In the genomic region with DNA sequence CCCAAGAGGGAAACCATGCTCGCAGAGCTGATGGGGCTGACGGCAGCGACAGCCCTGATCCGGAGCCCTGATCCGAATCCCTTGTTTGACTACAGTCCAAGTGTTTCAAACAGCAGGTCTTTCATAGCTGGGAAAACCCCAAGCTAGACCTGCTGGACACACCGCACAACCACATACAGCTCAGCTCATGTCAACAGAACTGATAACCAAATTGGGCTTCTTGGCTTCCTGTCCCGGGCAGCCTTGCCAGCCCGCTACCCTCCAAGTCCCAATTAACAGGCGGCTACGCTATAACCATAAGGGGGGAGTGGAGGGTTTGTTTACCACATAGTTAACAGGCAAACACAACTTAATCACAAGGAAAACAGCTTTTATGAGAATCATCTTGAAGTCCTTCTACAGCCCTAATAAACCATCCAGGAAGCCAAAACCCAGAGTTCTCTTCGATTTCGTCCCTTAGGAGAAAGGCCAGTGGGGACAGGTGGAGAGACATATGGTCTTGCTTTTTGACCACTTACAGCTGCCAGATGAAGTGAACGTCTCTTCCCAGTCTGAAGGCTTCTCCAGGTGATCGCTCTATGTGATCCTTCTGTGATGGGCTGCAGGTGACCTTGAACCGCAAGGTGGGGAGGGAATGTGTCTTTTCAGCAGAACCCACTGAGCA, we compare ENCODE assay signal across 17 cellular contexts.
DNase-seq lines count a peak whose midpoint lies in the region; ATAC-seq and TF ChIP-seq lines count a peak whose summit lies in the region.
"Had no signal": no experiment of that assay in that cellular context is flagged by ENCODE, and none has a peak within 500 bp of the region (broad histone marks: within the 10 kb centered on the region; RNA-seq: fewer than 3 reads in every experiment).

No MANE protein-coding gene starts in this region.

- H2BK5ac ChIP-seq in IMR-90 (ENCODE audit: low read depth, low read length, poor library complexity, severe bottlenecking): no peak overlapping the region

- H3K9me1 ChIP-seq in IMR-90 (ENCODE audit: insufficient read depth, low read length): peaks cover 3% of the 10 kb centered on the region; the same call in 1 of the 2 replicates

- no TSS peak for BruUV-seq in IMR-90 (replicated peaks; lab: Mats Ljungman, UMichigan)

- no peak overlapping the region for H3K18ac ChIP-seq in IMR-90 (ENCODE audit: low read depth, low read length)

- H3K27me3 Mint-ChIP-seq in mesothelial cell of epicardium (ENCODE audit: low read depth): no peaks in the 10 kb centered on the region

- H4K20me1 ChIP-seq in IMR-90 (ENCODE audit: insufficient read depth, low read length) (no peaks in the 10 kb centered on the region), fibroblast of lung (ENCODE audit: control insufficient read depth, extremely low read depth, insufficient read depth, low read length) (no peaks in the 10 kb centered on the region)

- H3K9me3 ChIP-seq in IMR-90 (ENCODE audit: control insufficient read depth, insufficient read depth, low read length): no peaks in the 10 kb centered on the region
- H3K9me3 ChIP-seq in fibroblast of lung (ENCODE audit: control insufficient read depth, insufficient read depth, low read depth, low read length): no peaks in the 10 kb centered on the region
- H3K9me3 ChIP-seq: BE2C had no signal

- WGBS in IMR-90 (ENCODE audit: extremely low coverage in 2 of 2, insufficient read length in 1 of 2), 2 experiments: 80% methylated on average over 2 of the region's 15 CpGs; no CpG with 5 or more reads in 1 of the 2 experiments

- 0 out of 2 replicates have a peak overlapping the region, but pooled peaks have one; percentile 30 for H2BK120ac ChIP-seq in IMR-90 (ENCODE audit: low read depth, low read length)

- POLR2A ChIA-PET in IMR-90 (lab: Charles Lee; ENCODE audit: unreplicated experiment): no interaction called here
- POLR2A ChIA-PET in RWPE1 (lab: Yijun Ruan, JAX; ENCODE audit: low non-redundant PET): no interaction called here

- in situ Hi-C loops in IMR-90 (cut with MboI; ENCODE audit: low sequenced_read_pairs): no loop called here

- H3K4me3 ChIP-seq in IMR-90 (ENCODE audit: insufficient read depth, low read depth, low read length): no peak overlapping the region
- H3K4me3 ChIP-seq in fibroblast of lung (replicated peaks in 1 of 4; ENCODE audit: control extremely low read depth in 1 of 4, insufficient read depth in 1 of 4, low read depth in 3 of 4, low read length in 4 of 4): no peak overlapping the region
- H3K4me3 ChIP-seq: SK-N-MC had no signal

- H3K9ac ChIP-seq in IMR-90 (ENCODE audit: low read depth, low read length): no peak overlapping the region
- no peak overlapping the region for H3K9ac ChIP-seq in fibroblast of lung (ENCODE audit: insufficient read depth, low read length)

- ATAC-seq in IMR-90 (ENCODE audit: low read depth): no peak

- CTCF ChIA-PET in IMR-90 (lab: Yijun Ruan, JAX) (interaction anchor here (0.5 to 0.6 kb wide), 2 partner anchors 57 to 706 kb away, joined by 3 to 4 read pairs; no protein-coding TSS in a partner anchor), RWPE1 (lab: Yijun Ruan, JAX) (interaction anchor here (0.5 kb wide), 1 partner anchor 110 kb away, joined by 3 read pairs; no protein-coding TSS in a partner anchor)

- no peak overlapping the region for H3K56ac ChIP-seq in IMR-90 (ENCODE audit: extremely low read depth, insufficient read depth, low read length)

- H3K36me3 Mint-ChIP-seq in mesothelial cell of epicardium: peaks cover 17% of the 10 kb centered on the region

- H2AK5ac ChIP-seq in IMR-90 (ENCODE audit: low read depth, low read length): no peak overlapping the region; the same call in 1 of the 2 replicates

- peak overlapping the region; percentile 5; the same call in 1 of the 2 replicates for H3K14ac ChIP-seq in IMR-90 (replicated peaks; ENCODE audit: low read depth, low read length)

- no peaks in the 10 kb centered on the region for H3K79me2 ChIP-seq in fibroblast of lung (ENCODE audit: control insufficient read depth, insufficient read depth, low read length)

- no peak overlapping the region for H3K27ac ChIP-seq in IMR-90 (ENCODE audit: insufficient read depth, low read length)
- peak overlapping the region; percentile 56 for H3K27ac ChIP-seq in RWPE1
- H3K27ac ChIP-seq in fibroblast of lung (ENCODE audit: insufficient read depth, low read length): no peak overlapping the region
- H3K27ac ChIP-seq: HL-60, SK-N-MC had no signal

- dilution Hi-C loops in IMR-90 (cut with HindIII; ENCODE audit: low sequenced_read_pairs, unreplicated experiment): no loop called here

- H3K4me2 ChIP-seq in IMR-90 (ENCODE audit: low read depth, low read length) (no peak overlapping the region; the same call in 1 of the 2 replicates), fibroblast of lung (ENCODE audit: extremely low read depth, insufficient read depth, low read length) (peak overlapping the region; percentile 23)

- no peaks in the 10 kb centered on the region for H3K79me1 ChIP-seq in IMR-90 (ENCODE audit: low read depth in 1 of 2, low read length in 2 of 2)

- no peaks in the 10 kb centered on the region for H3K27me3 ChIP-seq in IMR-90 (ENCODE audit: control insufficient read depth, insufficient read depth, low read length)
- H3K27me3 ChIP-seq in fibroblast of lung (ENCODE audit: control insufficient read depth, insufficient read depth, low read length): no peaks in the 10 kb centered on the region
- H3K27me3 ChIP-seq: BE2C had no signal

- no peak overlapping the region; the same call in 1 of the 2 replicates for H4K91ac ChIP-seq in IMR-90 (ENCODE audit: insufficient read depth, low read depth, low read length)

- peaks cover 6% of the 10 kb centered on the region; the same call in 1 of the 2 replicates for H3K4me1 ChIP-seq in IMR-90 (ENCODE audit: control insufficient read depth, insufficient read depth, low read length)
- no peaks in the 10 kb centered on the region for H3K4me1 ChIP-seq in fibroblast of lung (ENCODE audit: control insufficient read depth, extremely low read depth, insufficient read depth, low read length)
- H3K4me1 ChIP-seq: BE2C had no signal

- H3K23ac ChIP-seq in IMR-90 (ENCODE audit: low read depth, low read length): peak overlapping the region; percentile 66; the same call in 1 of the 2 replicates

- H3K36me3 ChIP-seq in IMR-90 (ENCODE audit: control insufficient read depth, insufficient read depth, low read length): no peaks in the 10 kb centered on the region
- H3K36me3 ChIP-seq in fibroblast of lung (ENCODE audit: control insufficient read depth, insufficient read depth, low read length): no peaks in the 10 kb centered on the region
- H3K36me3 ChIP-seq: BE2C had no signal

- TF ChIP-seq CTCF in IMR-90 (conservative IDR thresholded peaks at IDR 0.05; ENCODE audit: low read depth, low read length) (no peak), RWPE1 (conservative IDR thresholded peaks at IDR 0.05; ENCODE audit: low read depth) (no peak), fibroblast of lung (conservative IDR thresholded peaks at IDR 0.05 in 1 of 2, IDR thresholded peaks at IDR 0.05 in 1 of 2; ENCODE audit: low read depth in 1 of 2, low read length in 2 of 2) (no peak), mesothelial cell of epicardium (IDR thresholded peaks at IDR 0.05; ENCODE audit: unreplicated experiment) (no peak)

- peaks cover 37% of the 10 kb centered on the region for H3K9me3 Mint-ChIP-seq in mesothelial cell of epicardium

- no peak overlapping the region for H2BK20ac ChIP-seq in IMR-90 (ENCODE audit: low read depth, low read length)

- TF ChIP-seq RAD21 in IMR-90 (IDR thresholded peaks at IDR 0.05; ENCODE audit: low read length): no peak

- H3K4me1 Mint-ChIP-seq in mesothelial cell of epicardium: peaks cover 45% of the 10 kb centered on the region

- no peak overlapping the region for H2AFZ ChIP-seq in IMR-90 (replicated peaks; ENCODE audit: low read length, poor library complexity)
- no peak overlapping the region for H2AFZ ChIP-seq in fibroblast of lung (ENCODE audit: low read length)

- intact Hi-C loops in IMR-90 (cut with micrococcal nuclease): loop anchor here (5.0 kb wide), 2 partner anchors 98 to 328 kb away; no protein-coding TSS in a partner anchor

- no peak overlapping the region for H4K8ac ChIP-seq in IMR-90 (ENCODE audit: low read depth in 2 of 2, low read length in 2 of 2)

- H2AK9ac ChIP-seq in IMR-90 (replicated peaks; ENCODE audit: low read depth, low read length, poor library complexity): no peak overlapping the region

- DNase-seq in IMR-90 (peak; percentile 20), RWPE1 (ENCODE audit: low spot score) (no peak), fibroblast of lung (ENCODE audit: low read depth in 2 of 2) (peak in 1 of 2 donors; percentile 36), mesothelial cell of epicardium (ENCODE audit: low spot score in 2 of 2, unreplicated experiment in 2 of 2) (no peak), NCI-H748 (lab: John Stamatoyannopoulos, UW; ENCODE audit: unreplicated experiment) (no peak), AG08396 (ENCODE audit: low spot score) (no peak), ureter (ENCODE audit: low spot score) (no peak)
- DNase-seq in stimulated activated CD4-positive, alpha-beta T cell treated with anti-CD3 and anti-CD28 coated beads, Interleukin-2, amount 100 ng/mL, for 24 hours: no peak
- DNase-seq: activated CD8-positive, alpha-beta memory T cell treated with anti-CD3 and anti-CD28 coated beads for 24 hours; activated effector memory CD4-positive, alpha-beta T cell treated with anti-CD3 and anti-CD28 coated beads, Interleukin-2, amount 50 U/mL, for 16 hours; BE2C; DND-41; effector CD8-positive, alpha-beta T cell; islet precursor cell; stimulated activated CD4-positive, alpha-beta T cell treated with anti-CD3 and anti-CD28 coated beads, Interleukin-1b, Interleukin-23, amount 100 ng/mL, for 48 hours had no signal

- H3K27ac Mint-ChIP-seq in mesothelial cell of epicardium: peak overlapping the region; percentile 89

- no peak overlapping the region for H4K5ac ChIP-seq in IMR-90 (ENCODE audit: low read depth, low read length)

- no peak for TF ChIP-seq POLR2A in IMR-90 (IDR thresholded peaks at IDR 0.05; ENCODE audit: low read depth, low read length)

- H3K4ac ChIP-seq in IMR-90 (ENCODE audit: low read depth, low read length): peak overlapping the region; percentile 47

- H2BK15ac ChIP-seq in IMR-90 (ENCODE audit: low read depth, low read length): 0 out of 3 replicates have a peak overlapping the region, but pooled peaks have one; percentile 18

- H3K4me3 Mint-ChIP-seq in mesothelial cell of epicardium: peak overlapping the region; percentile 27

TF ChIP-seq in IMR-90, 13 proteins besides CTCF, POLR2A, EP300 and RAD21 (continues in another document):
- TF ChIP-seq MXI1 (IDR thresholded peaks at IDR 0.05; ENCODE audit: borderline replicate concordance, low read depth, low read length) (no peak), CEBPB (IDR thresholded peaks at IDR 0.05; ENCODE audit: low read depth, low read length) (no peak), NFE2L2 (IDR thresholded peaks at IDR 0.05; ENCODE audit: low read depth, low read length) (no peak), SMC3 (IDR thresholded peaks at IDR 0.05; ENCODE audit: low read depth, low read length) (no peak), RCOR1 (IDR thresholded peaks at IDR 0.05; ENCODE audit: insufficient replicate concordance, low read length) (no peak), BHLHE40 (IDR thresholded peaks at IDR 0.05; ENCODE audit: low read depth, low read length) (no peak), MAFK (IDR thresholded peaks at IDR 0.05; ENCODE audit: low read depth, low read length) (no peak), CHD1 (IDR thresholded peaks at IDR 0.05; ENCODE audit: low read depth, low read length) (no peak)
